Comparison of ENCODE assay signal across 8 cellular contexts in genomic region chr10:59177031-59177861, GRCh38. TPM values are rescaled to one million over a fixed set of nuclear protein-coding genes. Genes with fewer than 3 reads are reported as not detected.
DNase-seq lines count a peak whose midpoint lies in the region; ATAC-seq, FAIRE-seq and TF ChIP-seq lines count a peak whose summit lies in the region.

No MANE protein-coding gene starts in this region.

- H3K9me3 ChIP-seq in stomach smooth muscle (ENCODE audit: control insufficient read depth in 2 of 2, low read length in 2 of 2), result no peaks in the 10 kb centered on the region

- TF ChIP-seq CTCF in bronchial epithelial cell (IDR thresholded peaks at IDR 0.05; ENCODE audit: insufficient read depth, low read length, severe bottlenecking), result no peak
- TF ChIP-seq CTCF in kidney epithelial cell (IDR thresholded peaks at IDR 0.05; ENCODE audit: insufficient read depth, low read length, poor library complexity, severe bottlenecking), result no peak

- H3K4me3 ChIP-seq in bronchial epithelial cell (ENCODE audit: low read depth, low read length) (peak overlapping the region; percentile 29), kidney epithelial cell (ENCODE audit: low read depth, low read length) (no peak overlapping the region), stomach smooth muscle (ENCODE audit: low read length in 2 of 2) (peak overlapping the region; percentile 55 to 66)

- FAIRE-seq in bronchial epithelial cell (lab: Jason Lieb, UNC), result no peak

- no peaks in the 10 kb centered on the region for H3K36me3 ChIP-seq in bronchial epithelial cell (ENCODE audit: control insufficient read depth, insufficient read depth, low read length)
- H3K36me3 ChIP-seq in kidney epithelial cell (ENCODE audit: control insufficient read depth, insufficient read depth, low read length), result no peaks in the 10 kb centered on the region
- no peaks in the 10 kb centered on the region for H3K36me3 ChIP-seq in stomach smooth muscle (ENCODE audit: control insufficient read depth in 2 of 2, insufficient read depth in 2 of 2, low read length in 2 of 2)

- no peak overlapping the region for H3K9ac ChIP-seq in stomach smooth muscle (ENCODE audit: low read length in 2 of 2)

- H3K27me3 ChIP-seq in bronchial epithelial cell (ENCODE audit: control insufficient read depth, insufficient read depth, low read length) (no peaks in the 10 kb centered on the region), kidney epithelial cell (ENCODE audit: control insufficient read depth, insufficient read depth, low read length) (peaks cover 18% of the 10 kb centered on the region), stomach smooth muscle (ENCODE audit: control insufficient read depth in 1 of 2, insufficient read depth in 2 of 2, low read length in 2 of 2) (peaks cover 8 to 31% of the 10 kb centered on the region in 2 donors)

- peak; percentile 28 for DNase-seq in GM04503 (ENCODE audit: low read depth)
- peak; percentile 35 for DNase-seq in NCI-H2029 (lab: John Stamatoyannopoulos, UW)
- peak; percentile 82 for DNase-seq in bronchial epithelial cell (ENCODE audit: low read depth)
- peak; percentile 25 for DNase-seq in kidney epithelial cell (ENCODE audit: low read depth)
- no peak for DNase-seq in activated effector memory CD4-positive, alpha-beta T cell treated with Interleukin-2 at 50 U/mL for 16 hours
- no peak for DNase-seq in stimulated activated CD4-positive, alpha-beta T cell treated with anti-CD3 and anti-CD28 coated beads, Interleukin-15, amount 100 ng/mL, for 24 hours

- peaks cover 7% of the 10 kb centered on the region for H3K4me1 ChIP-seq in stomach smooth muscle (ENCODE audit: control insufficient read depth, insufficient read depth, low read length)

- no peak for ATAC-seq in GM21786 (IDR thresholded peaks at IDR 0.05; ENCODE audit: unreplicated experiment)

- no peak overlapping the region for H3K27ac ChIP-seq in stomach smooth muscle (ENCODE audit: low read length)

RNA-seq across cellular contexts. Expression of gene PHYHIPL, which starts 0.8 kb away (rescaled TPM):
- total RNA-seq in bronchial epithelial cell, result not detected in 2 replicates
- 0.17 TPM in 1 of 2 replicates, not detected in the other for total RNA-seq in kidney epithelial cell

Comparison
In these comparisons a context has a peak if more than half of its experiments do, and no peak if none do; other contexts are left out.
1. DNase-seq: peak in GM04503 (single experiment), NCI-H2029 (single experiment), bronchial epithelial cell (single experiment) and kidney epithelial cell (single experiment); none in activated effector memory CD4-positive, alpha-beta T cell treated with Interleukin-2 at 50 U/mL for 16 hours (single experiment) and stimulated activated CD4-positive, alpha-beta T cell treated with anti-CD3 and anti-CD28 coated beads, Interleukin-15, amount 100 ng/mL, for 24 hours (single experiment).